In genomic region chr1:25565188-25565591, GRCh38 we compare ENCODE assay signal across 10 cellular contexts. TPM values are rescaled to one million over a fixed set of nuclear protein-coding genes. Genes with fewer than 3 reads are reported as not detected.
DNase-seq lines count a peak whose midpoint lies in the region; ATAC-seq and TF ChIP-seq lines count a peak whose summit lies in the region.
"Had no signal": no experiment of that assay in that cellular context is flagged by ENCODE, and none has a peak within 500 bp of the region (broad histone marks: within the 10 kb centered on the region; RNA-seq: fewer than 3 reads in every experiment).

No MANE protein-coding gene starts in this region.

- 58 to 85% methylated on average over 6 to 7 of the region's 8 CpGs for WGBS in esophagus squamous epithelium, 2 donors

- peaks cover 32% of the 10 kb centered on the region for H3K79me2 ChIP-seq in MM.1S (ENCODE audit: low read length)

- H3K27ac ChIP-seq in MM.1S (ENCODE audit: low read length), result peak overlapping the region; percentile 1; the same call in 1 of the 2 replicates
- H3K27ac ChIP-seq in esophagus squamous epithelium, result peak overlapping the region; percentile 16 to 88 (median 52)

- TF ChIP-seq CTCF in MM.1S (IDR thresholded peaks at IDR 0.05; ENCODE audit: low read length) (no peak), esophagus squamous epithelium (IDR thresholded peaks at IDR 0.05) (no peak), GM10266 (IDR thresholded peaks at IDR 0.05; ENCODE audit: control insufficient read depth, insufficient read depth, low read depth, missing control alignments) (no peak)

- H3K9me2 ChIP-seq in MM.1S (replicated peaks; ENCODE audit: insufficient read depth, low read length), result no peaks in the 10 kb centered on the region

- H3K9me3 ChIP-seq in MM.1S (replicated peaks; ENCODE audit: insufficient read depth, low read length) (no peaks in the 10 kb centered on the region), esophagus squamous epithelium (no peaks in the 10 kb centered on the region), MG63 (no peaks in the 10 kb centered on the region)

- TF ChIP-seq POLR2A in esophagus squamous epithelium (IDR thresholded peaks at IDR 0.05), result no peak

- no peak overlapping the region for H3K9ac ChIP-seq in MM.1S (ENCODE audit: low read length)

- H3K4me3 ChIP-seq in MM.1S (ENCODE audit: low read length), result no peak overlapping the region
- no peak overlapping the region for H3K4me3 ChIP-seq in esophagus squamous epithelium
- H3K4me3 ChIP-seq in MG63, result no peak overlapping the region

- peaks cover 16% of the 10 kb centered on the region for H3K36me3 ChIP-seq in MM.1S (replicated peaks; ENCODE audit: insufficient read depth, low read length)
- peaks cover 6 to 36% (median 12%) of the 10 kb centered on the region in 3 donors for H3K36me3 ChIP-seq in esophagus squamous epithelium
- no peaks in the 10 kb centered on the region for H3K36me3 ChIP-seq in MG63

- peaks cover 45% of the 10 kb centered on the region for H3K4me1 ChIP-seq in MM.1S (ENCODE audit: low read length)
- H3K4me1 ChIP-seq in esophagus squamous epithelium, result peaks cover 50 to 92% (median 63%) of the 10 kb centered on the region in 3 donors

- peak; percentile 15 for DNase-seq in MM.1S
- DNase-seq in activated CD8-positive, alpha-beta memory T cell treated with anti-CD3 and anti-CD28 coated beads, Interleukin-2, amount 50 U/mL, for 4 hours, result peak; percentile 38
- DNase-seq in esophagus squamous epithelium (lab: John Stamatoyannopoulos, UW), result no peak
- peak; percentile 29 to 69 (median 50) for DNase-seq in stimulated activated naive CD4-positive, alpha-beta T cell (lab: John Stamatoyannopoulos, UW)
- no peak for DNase-seq in MG63
- DNase-seq in GM10266 (ENCODE audit: extremely low spot score), result no peak
- DNase-seq: DMS79 treated with DMSO at 0.1 percent for 48 hours, Right ventricle myocardium superior had no signal

- peaks cover 36% of the 10 kb centered on the region for H3F3A ChIP-seq in MM.1S (ENCODE audit: insufficient read depth, low read length)

- H3K4me2 ChIP-seq in MM.1S (ENCODE audit: low read depth, low read length), result no peak overlapping the region

- H2AFZ ChIP-seq in MM.1S (ENCODE audit: low read length), result no peak overlapping the region

- intact Hi-C loops in esophagus squamous epithelium (cut with DNase I), result no loop called here

- no peaks in the 10 kb centered on the region for H4K20me1 ChIP-seq in MM.1S (ENCODE audit: insufficient read depth, low read length)

- H3K27me3 ChIP-seq in MM.1S (replicated peaks; ENCODE audit: insufficient read depth, low read length) (no peaks in the 10 kb centered on the region), esophagus squamous epithelium (no peaks in the 10 kb centered on the region), MG63 (no peaks in the 10 kb centered on the region)

- no peak for ATAC-seq in HG03520 (IDR thresholded peaks at IDR 0.05; ENCODE audit: unreplicated experiment)
- no peak for ATAC-seq in GM19463 (IDR thresholded peaks at IDR 0.05; ENCODE audit: unreplicated experiment)

RNA-seq across cellular contexts. Expression of gene LDLRAP1, which starts 21.8 kb away (rescaled TPM):
- 10 to 100 TPM; 17.0 to 21.4 (median 19.5) TPM for total RNA-seq in esophagus squamous epithelium
- 7.8 and 13.3 TPM in 2 replicates for total RNA-seq in MG63 (2014; rRNA removed; shearing (Covaris generic); ENCODE audit: low replicate concordance)

RNA-seq across cellular contexts. Expression of gene MAN1C1, which starts 51.4 kb away (rescaled TPM):
- 1 to 10 TPM in 3 of 4 donors, under 1 TPM in 1; 0.91 to 7.4 (median 3.8) TPM for total RNA-seq in esophagus squamous epithelium
- total RNA-seq in MG63 (2014; rRNA removed; shearing (Covaris generic); ENCODE audit: low replicate concordance), result 0.26 TPM in 1 of 2 replicates, not detected in the other

Comparison
In these comparisons a context has a peak if more than half of its experiments do, and no peak if none do; other contexts are left out.
1. DNase-seq: peak in MM.1S (single experiment), activated CD8-positive, alpha-beta memory T cell treated with anti-CD3 and anti-CD28 coated beads, Interleukin-2, amount 50 U/mL, for 4 hours (single experiment) and stimulated activated naive CD4-positive, alpha-beta T cell (6 of 6); none in esophagus squamous epithelium (single experiment), MG63 (single experiment) and GM10266 (single experiment).